In genomic region chr1:95195046-95195445, GRCh38 we compare ENCODE assay signal across 1 cellular context.
TF ChIP-seq lines count a peak whose summit lies in the region.

No MANE protein-coding gene starts in this region.

TF ChIP-seq in K562, 482 proteins besides CTCF, POLR2A, EP300 and RAD21 (continued from another document):
- no peak for TF ChIP-seq ZBTB33 (CRISPR knock-in tag; IDR thresholded peaks at IDR 0.05)
- no peak for TF ChIP-seq FOXK1 (CRISPR knock-in tag; IDR thresholded peaks at IDR 0.05; ENCODE audit: borderline replicate concordance)
- TF ChIP-seq SMARCC2 (IDR thresholded peaks at IDR 0.05; ENCODE audit: low read depth), result no peak
- TF ChIP-seq SREBF1 (IDR thresholded peaks at IDR 0.05; ENCODE audit: borderline replicate concordance, low read depth, low read length), result no peak
- no peak for TF ChIP-seq ZBTB12 (CRISPR knock-in tag; IDR thresholded peaks at IDR 0.05)
TF ChIP-seq in K562: peak in this region for 0.
